23 cellular contexts compared by ENCODE assay signal in the genomic region with DNA sequence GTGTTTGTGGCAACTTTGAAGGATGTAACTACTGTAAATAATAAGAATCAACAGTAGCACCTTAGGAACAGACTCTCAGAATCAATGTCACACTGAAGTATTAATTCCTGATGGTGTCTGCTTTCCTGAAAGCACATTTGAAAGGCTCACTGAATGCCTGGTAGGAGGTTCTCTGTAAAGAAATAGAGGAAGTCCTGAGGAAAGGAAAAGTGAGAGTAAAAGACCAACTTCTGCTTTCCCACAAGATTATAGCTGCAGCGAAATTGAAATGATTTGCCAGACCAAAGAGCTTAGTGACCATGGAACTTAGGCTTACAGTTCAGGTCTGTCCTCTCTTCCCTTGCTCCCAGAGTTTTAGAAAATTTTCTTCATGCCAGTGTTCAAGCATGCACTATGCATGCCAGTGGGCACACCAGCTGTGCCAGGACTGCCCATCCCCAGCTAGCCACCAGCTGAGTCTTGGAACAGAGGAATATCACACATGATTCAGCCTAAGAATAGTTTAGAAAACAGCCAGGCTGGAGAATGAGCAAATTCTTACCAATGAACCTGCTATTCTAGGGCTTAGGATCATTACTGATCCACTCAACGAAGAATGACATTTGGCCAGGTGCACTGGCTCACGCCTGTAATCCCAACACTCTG.
A peak's percentile ranks its signal among the peaks of the same experiment; 100 is the strongest.
DNase-seq lines count a peak whose midpoint lies in the region; ATAC-seq, FAIRE-seq and TF ChIP-seq lines count a peak whose summit lies in the region.
"Had no signal": no experiment of that assay in that cellular context is flagged by ENCODE, and none has a peak within 500 bp of the region (broad histone marks: within the 10 kb centered on the region; RNA-seq: fewer than 3 reads in every experiment).

No MANE protein-coding gene starts in this region.

- WGBS in GM12878 (ENCODE audit: insufficient coverage, insufficient replicate concordance, low lambda C conversion rate, missing lambda C conversion rate), result 27% methylated on average over 3 of the region's 3 CpGs

- H3K9me3 Mint-ChIP-seq in activated T-cell treated with anti-CD3 and anti-CD28 coated beads, Interleukin-2, amount 50 U/mL, for 24 hours, result no peaks in the 10 kb centered on the region
- H3K9me3 Mint-ChIP-seq: activated naive CD4-positive, alpha-beta T cell treated with anti-CD3 and anti-CD28 coated beads, Interleukin-2, amount 10 ng/mL, durations not matched to agents 7 days and 5 days; central memory CD8-positive, alpha-beta T cell had no signal

- H3K9me3 ChIP-seq in GM12878 (replicated peaks; ENCODE audit: control insufficient read depth, insufficient read depth, low read length), result no peaks in the 10 kb centered on the region
- H3K9me3 ChIP-seq: Caco-2, gastrocnemius medialis, testis had no signal

- no peak overlapping the region for H3K4me3 Mint-ChIP-seq in activated T-cell treated with anti-CD3 and anti-CD28 coated beads, Interleukin-2, amount 50 U/mL, for 24 hours
- H3K4me3 Mint-ChIP-seq: activated naive CD4-positive, alpha-beta T cell treated with anti-CD3 and anti-CD28 coated beads, Interleukin-2, amount 10 ng/mL, durations not matched to agents 7 days and 5 days; central memory CD8-positive, alpha-beta T cell had no signal

- H2AFZ ChIP-seq in GM12878 (ENCODE audit: control insufficient read depth, low read depth, low read length), result no peak overlapping the region

- FAIRE-seq in GM12878 (lab: Jason Lieb, UNC), result peak; percentile 77
- FAIRE-seq in GM12892 (lab: Jason Lieb, UNC), result no peak

- H3K4me2 ChIP-seq in GM12878 (ENCODE audit: control insufficient read depth, insufficient read depth), result no peak overlapping the region
- H3K4me2 ChIP-seq: KMS-11 had no signal

- in situ Hi-C loops in GM12878 (cut with MboI), result no loop called here

- no peak overlapping the region for H3K4me3 ChIP-seq in GM12878
- H3K4me3 ChIP-seq: gastrocnemius medialis, testis had no signal

- H3K27ac Mint-ChIP-seq in activated T-cell treated with anti-CD3 and anti-CD28 coated beads, Interleukin-2, amount 50 U/mL, for 24 hours, result no peak overlapping the region
- H3K27ac Mint-ChIP-seq: activated naive CD4-positive, alpha-beta T cell treated with anti-CD3 and anti-CD28 coated beads, Interleukin-2, amount 10 ng/mL, durations not matched to agents 7 days and 5 days had no signal

- no peaks in the 10 kb centered on the region for H3K4me1 Mint-ChIP-seq in activated T-cell treated with anti-CD3 and anti-CD28 coated beads, Interleukin-2, amount 50 U/mL, for 24 hours (ENCODE audit: low read depth)
- H3K4me1 Mint-ChIP-seq: activated naive CD4-positive, alpha-beta T cell treated with anti-CD3 and anti-CD28 coated beads, Interleukin-2, amount 10 ng/mL, durations not matched to agents 7 days and 5 days; central memory CD8-positive, alpha-beta T cell had no signal

- intact Hi-C loops in GM12878 (cut with micrococcal nuclease; ENCODE audit: unreplicated experiment), result no loop called here

- SMC1A ChIA-PET in GM12878 (lab: Charles Lee; ENCODE audit: uncharacterized antibody, unreplicated experiment), result interaction anchor here (1.3 kb wide), 1 partner anchor 27 kb away, joined by 4 read pairs; no protein-coding TSS in a partner anchor

- no peaks in the 10 kb centered on the region for H3K36me3 Mint-ChIP-seq in activated T-cell treated with anti-CD3 and anti-CD28 coated beads, Interleukin-2, amount 50 U/mL, for 24 hours (ENCODE audit: low read depth)
- H3K36me3 Mint-ChIP-seq: activated naive CD4-positive, alpha-beta T cell treated with anti-CD3 and anti-CD28 coated beads, Interleukin-2, amount 10 ng/mL, durations not matched to agents 7 days and 5 days had no signal

- no peaks in the 10 kb centered on the region for H3K36me3 ChIP-seq in GM12878 (ENCODE audit: control insufficient read depth in 2 of 2, insufficient read depth in 2 of 2, low read length in 1 of 2)
- H3K36me3 ChIP-seq: gastrocnemius medialis had no signal

- DNase-seq in GF-D8 (lab: John Stamatoyannopoulos, UW) (peak; percentile 32), NOMO-1 treated with dmso at 0.1 percent for 144 hours (lab: John Stamatoyannopoulos, UW; ENCODE audit: unreplicated experiment) (peak; percentile 27), GM12878 (ENCODE audit: low read depth, low spot score) (no peak), pons (ENCODE audit: low spot score) (peak; percentile 56), GM12892 (ENCODE audit: insufficient read length) (no peak), NCI-H510A treated with DMSO at 0.1 percent for 48 hours (lab: John Stamatoyannopoulos, UW) (no peak)
- no peak for DNase-seq in activated T-cell treated with anti-CD3 and anti-CD28 coated beads, Interleukin-2, amount 50 U/mL, for 24 hours
- DNase-seq: activated CD4-positive, alpha-beta T cell treated with anti-CD3 and anti-CD28 coated beads, Interleukin-2, amount 50 U/mL, for 48 hours; activated naive CD4-positive, alpha-beta T cell treated with anti-CD3 and anti-CD28 coated beads, Interleukin-2, amount 10 ng/mL, durations not matched to agents 7 days and 5 days; activated T-cell treated with anti-CD3 and anti-CD28 coated beads, Interleukin-2, amount 50 U/mL, for 1 hour; aorta; Caco-2; erythroblast; gastrocnemius medialis; left cardiac atrium; NCI-H1417; NCI-H774; occipital lobe; testis had no signal

- H3K4me1 ChIP-seq in GM12878 (ENCODE audit: control insufficient read depth, insufficient read depth, low read length), result no peaks in the 10 kb centered on the region
- H3K4me1 ChIP-seq: Caco-2, gastrocnemius medialis, testis had no signal

- no peak for TF ChIP-seq RAD21 in GM12878 (IDR thresholded peaks at IDR 0.05; ENCODE audit: insufficient read depth, low read depth, low read length)

- POLR2A ChIA-PET in GM12878 (lab: Charles Lee), result no interaction called here

- no peaks in the 10 kb centered on the region; a peak in 1 of 4 replicates for H3K27me3 ChIP-seq in GM12878 (replicated peaks in 1 of 2; ENCODE audit: control insufficient read depth in 2 of 2, insufficient read depth in 2 of 2, low read length in 1 of 2)
- H3K27me3 ChIP-seq: gastrocnemius medialis, testis had no signal

- no peak overlapping the region for H3K27ac ChIP-seq in GM12878 (ENCODE audit: control insufficient read depth, insufficient read depth)
- H3K27ac ChIP-seq: gastrocnemius medialis, KMS-11, testis, VCaP had no signal

- H3K27me3 Mint-ChIP-seq in activated T-cell treated with anti-CD3 and anti-CD28 coated beads, Interleukin-2, amount 50 U/mL, for 24 hours, result no peaks in the 10 kb centered on the region

- H3K9ac ChIP-seq in GM12878 (ENCODE audit: control insufficient read depth, insufficient read depth, low read length), result no peak overlapping the region
- H3K9ac ChIP-seq: KMS-11 had no signal

- ATAC-seq in GM12878 (no peak), HG03442 (IDR thresholded peaks at IDR 0.05; ENCODE audit: unreplicated experiment) (no peak)
- ATAC-seq: gastrocnemius medialis had no signal

- no peak for TF ChIP-seq CTCF in GM12878 (IDR thresholded peaks at IDR 0.05 in 2 of 3, conservative IDR thresholded peaks at IDR 0.05 in 1 of 3; ENCODE audit: control insufficient read depth in 2 of 3, extremely low read depth in 1 of 3, insufficient read depth in 1 of 3, low read depth in 3 of 3, low read length in 3 of 3)

- BruUV-seq in GM12878 (replicated peaks; lab: Mats Ljungman, UMichigan), result no TSS peak

- H3K79me2 ChIP-seq in GM12878 (ENCODE audit: control insufficient read depth, insufficient read depth, low read length), result no peaks in the 10 kb centered on the region

- H4K20me1 ChIP-seq in GM12878 (ENCODE audit: control insufficient read depth, insufficient read depth), result no peaks in the 10 kb centered on the region

- TF ChIP-seq EP300 in GM12878 (IDR thresholded peaks at IDR 0.05; ENCODE audit: borderline replicate concordance in 1 of 2, control insufficient read depth in 1 of 2, low read depth in 2 of 2, low read length in 2 of 2), result no peak

- CTCF ChIA-PET in GM12878 (lab: Yijun Ruan, JAX), result no interaction called here

- TF ChIP-seq POLR2A in GM12878 (IDR thresholded peaks at IDR 0.05; ENCODE audit: low read depth, low read length) (no peak), GM12892 (IDR thresholded peaks at IDR 0.05; ENCODE audit: low read depth, low read length) (no peak)

- RAD21 ChIA-PET in GM12878 (lab: Charles Lee; ENCODE audit: unreplicated experiment), result no interaction called here

TF ChIP-seq in GM12878, 131 proteins besides CTCF, POLR2A, EP300 and RAD21:
- TF ChIP-seq STAT3 (IDR thresholded peaks at IDR 0.05; ENCODE audit: low read depth, low read length) (no peak), SPI1 (IDR thresholded peaks at IDR 0.05; ENCODE audit: borderline replicate concordance, insufficient read depth, low read depth, low read length) (peak; percentile 66; the same call in 1 of the 2 replicates)

Comparison
In these comparisons a context has a peak if more than half of its experiments do, and no peak if none do; other contexts are left out.
1. DNase-seq: peak in GF-D8 (single experiment), NOMO-1 treated with dmso at 0.1 percent for 144 hours (single experiment) and pons (single experiment); none in GM12878 (single experiment), activated T-cell treated with anti-CD3 and anti-CD28 coated beads, Interleukin-2, amount 50 U/mL, for 24 hours (single experiment), GM12892 (single experiment) and NCI-H510A treated with DMSO at 0.1 percent for 48 hours (single experiment).